8 cellular contexts compared by ENCODE assay signal in the genomic region with DNA sequence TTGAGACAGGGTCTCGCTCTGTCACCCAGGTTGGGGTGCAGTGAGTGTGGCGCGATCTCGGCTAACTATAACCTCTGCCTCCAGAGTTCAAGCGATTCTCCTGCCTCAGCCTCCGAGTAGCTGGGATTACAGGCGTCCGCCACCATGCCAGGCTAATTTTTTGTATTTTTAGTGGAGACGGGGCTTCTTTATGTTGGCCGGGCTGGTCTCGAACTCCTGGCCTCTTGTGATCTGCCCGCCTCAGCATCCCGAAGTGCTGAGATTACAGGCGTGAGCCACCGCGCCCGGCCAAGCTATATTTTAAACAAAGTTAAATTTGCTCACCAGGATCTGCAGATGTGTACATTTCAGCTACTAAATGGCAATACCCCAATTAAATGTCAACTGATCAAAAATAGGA. TPM values are rescaled to one million over a fixed set of nuclear protein-coding genes. Genes with fewer than 3 reads are reported as not detected.
DNase-seq lines count a peak whose midpoint lies in the region; ATAC-seq and TF ChIP-seq lines count a peak whose summit lies in the region.

No MANE protein-coding gene starts in this region.

- peaks cover 13% of the 10 kb centered on the region for H3K36me3 Mint-ChIP-seq in neural progenitor cell

- peak overlapping the region; percentile 90 for H2AFZ ChIP-seq in neural progenitor cell (replicated peaks)

- H3K36me3 ChIP-seq in BLaER1, result peaks cover 7% of the 10 kb centered on the region
- no peaks in the 10 kb centered on the region for H3K36me3 ChIP-seq in endocrine pancreas (ENCODE audit: control insufficient read depth, insufficient read depth, low read length)
- H3K36me3 ChIP-seq in neural progenitor cell, result peaks cover 8% of the 10 kb centered on the region

- H3K27ac ChIP-seq in BLaER1 (no peak overlapping the region), neural progenitor cell (no peak overlapping the region)

- H3K9me3 Mint-ChIP-seq in neural progenitor cell, result no peaks in the 10 kb centered on the region

- ATAC-seq in GM21576 (IDR thresholded peaks at IDR 0.05; ENCODE audit: unreplicated experiment) (no peak), GM21447 (IDR thresholded peaks at IDR 0.05; ENCODE audit: unreplicated experiment) (no peak)

- peaks cover 4% of the 10 kb centered on the region for H3K27me3 Mint-ChIP-seq in neural progenitor cell (ENCODE audit: insufficient read depth, low read depth)

- H3K9me3 ChIP-seq in BLaER1 (no peaks in the 10 kb centered on the region), endocrine pancreas (ENCODE audit: control insufficient read depth, low read length) (no peaks in the 10 kb centered on the region), neural progenitor cell (ENCODE audit: low read depth) (no peaks in the 10 kb centered on the region)

- no peak for TF ChIP-seq CTCF in neural progenitor cell (IDR thresholded peaks at IDR 0.05)

- DNase-seq in NCI-H69 (lab: John Stamatoyannopoulos, UW) (peak; percentile 21), neural progenitor cell (ENCODE audit: low spot score) (no peak), RPMI8226 (no peak)
- no peak for DNase-seq in effector CD4-positive, alpha-beta T cell

- H3K4me3 ChIP-seq in BLaER1, result peak overlapping the region; percentile 88
- H3K4me3 ChIP-seq in endocrine pancreas (ENCODE audit: control insufficient read depth, insufficient read depth, low read length), result peak overlapping the region; percentile 96
- H3K4me3 ChIP-seq in neural progenitor cell, result peak overlapping the region; percentile 93

- H3K4me3 Mint-ChIP-seq in neural progenitor cell, result peak overlapping the region; percentile 99

- H3K4me1 Mint-ChIP-seq in neural progenitor cell, result peaks cover 29% of the 10 kb centered on the region

- peaks cover 25% of the 10 kb centered on the region for H4K20me1 ChIP-seq in BLaER1
- peaks cover 8% of the 10 kb centered on the region for H4K20me1 ChIP-seq in neural progenitor cell (ENCODE audit: low read depth)

- H3K27ac Mint-ChIP-seq in neural progenitor cell, result peak overlapping the region; percentile 98

- H3K9ac ChIP-seq in BLaER1, result peak overlapping the region; percentile 91; the same call in 1 of the 2 replicates
- H3K9ac ChIP-seq in endocrine pancreas (ENCODE audit: control insufficient read depth, insufficient read depth, low read length), result no peak overlapping the region
- H3K9ac ChIP-seq in neural progenitor cell, result peak overlapping the region; percentile 87

- peaks cover 97% of the 10 kb centered on the region for H3K79me2 ChIP-seq in neural progenitor cell (ENCODE audit: low read depth)

- H3K27me3 ChIP-seq in BLaER1 (no peaks in the 10 kb centered on the region), endocrine pancreas (ENCODE audit: control insufficient read depth, insufficient read depth, low read length) (no peaks in the 10 kb centered on the region), neural progenitor cell (no peaks in the 10 kb centered on the region)

- peak overlapping the region; percentile 73 for H3K4me2 ChIP-seq in BLaER1
- H3K4me2 ChIP-seq in neural progenitor cell, result peak overlapping the region; percentile 87

- no peaks in the 10 kb centered on the region for H3F3A ChIP-seq in neural progenitor cell (ENCODE audit: low read depth)

- H3K4me1 ChIP-seq in BLaER1, result peaks cover 34% of the 10 kb centered on the region
- peaks cover 7% of the 10 kb centered on the region for H3K4me1 ChIP-seq in endocrine pancreas (ENCODE audit: control insufficient read depth, insufficient read depth, low read length)
- H3K4me1 ChIP-seq in neural progenitor cell, result peaks cover 11% of the 10 kb centered on the region

RNA-seq across cellular contexts. Expression of gene C3orf38, which starts 1.1 kb away (rescaled TPM):
- total RNA-seq in neural progenitor cell (ENCODE audit: low replicate concordance), result 40.8 and 61.6 TPM in 2 replicates
